In the genomic region with DNA sequence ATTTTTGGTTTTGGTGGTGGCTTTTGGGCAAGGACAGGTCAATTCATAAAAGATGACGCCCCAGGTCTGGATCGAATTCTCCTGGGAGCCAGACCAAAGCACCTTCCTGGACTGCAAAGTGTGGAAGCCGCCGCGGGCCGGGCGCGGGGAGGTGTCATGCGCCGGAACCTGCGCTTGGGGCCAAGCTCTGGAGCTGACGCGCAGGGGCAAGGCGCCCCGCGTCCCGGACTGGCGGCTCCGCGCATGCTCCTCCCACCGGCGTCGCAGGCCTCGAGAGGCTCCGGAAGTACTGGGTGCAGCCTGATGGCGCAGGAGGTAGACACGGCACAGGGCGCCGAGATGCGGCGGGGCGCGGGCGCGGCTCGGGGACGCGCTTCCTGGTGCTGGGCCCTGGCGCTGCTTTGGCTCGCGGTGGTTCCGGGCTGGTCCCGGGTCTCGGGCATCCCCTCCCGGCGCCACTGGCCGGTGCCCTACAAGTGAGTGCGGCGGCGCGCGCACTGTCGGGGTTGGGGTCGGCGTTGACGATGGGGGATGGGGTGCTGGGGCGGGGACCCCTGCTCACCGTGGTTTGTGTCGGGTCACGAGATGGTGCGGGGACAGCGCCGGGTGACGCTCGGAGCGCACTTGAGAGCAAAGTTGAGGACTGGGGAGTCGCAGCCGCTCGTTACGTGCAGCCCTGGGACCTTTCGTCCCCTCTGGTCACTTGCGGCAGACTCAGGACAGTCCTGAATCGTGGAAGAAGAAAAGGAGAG, we compare ENCODE assay signal across 8 cellular contexts. TPM values are rescaled to one million over a fixed set of nuclear protein-coding genes. Genes with fewer than 3 reads are reported as not detected.
DNase-seq lines count a peak whose midpoint lies in the region; ATAC-seq, FAIRE-seq and TF ChIP-seq lines count a peak whose summit lies in the region.

Gene CLN5 (plus strand): TSS at position 286 of the 752 bp plus-strand sequence. CDS start 18 bp downstream, at position 304.

- H3K36me3 ChIP-seq in rectal smooth muscle tissue (ENCODE audit: control insufficient read depth, insufficient read depth, low read length), result no peaks in the 10 kb centered on the region
- H3K36me3 ChIP-seq in vagina, result peaks cover 0 to 8% of the 10 kb centered on the region in 2 donors

- intact Hi-C loops in vagina (cut with DNase I), result loop anchor here (5.0 kb wide), 1 partner anchor 35 kb away; the partner anchor contains the start of gene FBXL3

- peak within 1 kb of the TSS; percentile 83 for H3K9ac ChIP-seq in rectal smooth muscle tissue (ENCODE audit: low read length)

- H3K4me3 ChIP-seq in astrocyte of the cerebellum (ENCODE audit: low read depth, low read length) (peak within 1 kb of the TSS; percentile 74), rectal smooth muscle tissue (ENCODE audit: low read length) (peak within 1 kb of the TSS; percentile 84), vagina (peak within 1 kb of the TSS; percentile 73 to 74)

- H3K27me3 ChIP-seq in rectal smooth muscle tissue (ENCODE audit: control insufficient read depth, insufficient read depth, low read length) (no peaks in the 10 kb centered on the region), vagina (no peaks in the 10 kb centered on the region)

- ATAC-seq in HG02943 (IDR thresholded peaks at IDR 0.05; ENCODE audit: low read depth, unreplicated experiment), result peak; percentile 96

- no peak for TF ChIP-seq CTCF in astrocyte of the cerebellum (IDR thresholded peaks at IDR 0.05; ENCODE audit: low read depth, low read length, missing control alignments)
- TF ChIP-seq CTCF in vagina (IDR thresholded peaks at IDR 0.05), result peak in 1 of 3 experiments; percentile 22

- H3K4me1 ChIP-seq in rectal smooth muscle tissue (ENCODE audit: control insufficient read depth, insufficient read depth, low read length) (peaks cover 6% of the 10 kb centered on the region), vagina (peaks cover 24% of the 10 kb centered on the region)

- H3K27ac ChIP-seq in rectal smooth muscle tissue (ENCODE audit: low read depth, low read length), result peak within 1 kb of the TSS; percentile 93
- peak within 1 kb of the TSS; percentile 88 for H3K27ac ChIP-seq in vagina

- TF ChIP-seq POLR2A in vagina (IDR thresholded peaks at IDR 0.05), result peak; percentile 10 to 94

- no peaks in the 10 kb centered on the region for H3K9me3 ChIP-seq in vagina

- peak; percentile 92 for FAIRE-seq in GM18507 (lab: Jason Lieb, UNC)

- DNase-seq in GM18507 (ENCODE audit: extremely low spot score, insufficient read length, low read depth), result peak; percentile 89
- peak; percentile 44 to 90 for DNase-seq in NCI-H187 (lab: John Stamatoyannopoulos, UW)
- peak; percentile 89 for DNase-seq in T-helper 9 cell
- DNase-seq in astrocyte of the cerebellum (ENCODE audit: low read depth), result peak; percentile 60
- peak; percentile 94 for DNase-seq in hepatic stellate cell (ENCODE audit: low spot score)
- peak in 1 of 2 donors; percentile 96 for DNase-seq in vagina (ENCODE audit: extremely low spot score in 2 of 2)

- in situ Hi-C loops in astrocyte of the cerebellum (cut with HindIII; ENCODE audit: low sequenced_read_pairs), result no loop called here

RNA-seq across cellular contexts. Expression of gene CLN5, which starts in this region (rescaled TPM):
- total RNA-seq in vagina, result 15.0 TPM
